17 cellular contexts compared by ENCODE assay signal in the genomic region with DNA sequence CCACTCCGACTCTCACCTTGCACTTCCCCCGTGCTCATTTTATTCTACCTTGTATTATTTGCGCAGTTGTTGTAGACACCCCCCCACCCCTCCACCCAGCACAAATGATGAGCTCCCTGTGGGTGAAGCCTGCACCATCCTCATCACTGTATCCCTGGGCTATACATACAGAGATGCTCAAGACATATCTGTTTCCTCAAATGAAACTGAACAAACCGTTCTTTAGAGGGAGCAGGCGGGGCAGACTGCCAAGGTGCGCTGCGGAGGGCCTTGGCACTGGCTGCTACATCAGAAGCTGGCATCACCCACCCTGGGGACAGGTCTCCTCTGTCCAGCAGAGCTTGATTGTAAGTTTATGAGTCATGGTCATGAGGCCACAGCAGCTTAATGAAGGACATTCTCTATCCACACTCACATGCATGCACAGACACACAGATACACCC. TPM values are rescaled to one million over a fixed set of nuclear protein-coding genes. Genes with fewer than 3 reads are reported as not detected.
DNase-seq lines count a peak whose midpoint lies in the region; ATAC-seq, FAIRE-seq and TF ChIP-seq lines count a peak whose summit lies in the region.
"Had no signal": no experiment of that assay in that cellular context is flagged by ENCODE, and none has a peak within 500 bp of the region (broad histone marks: within the 10 kb centered on the region; RNA-seq: fewer than 3 reads in every experiment).

No MANE protein-coding gene starts in this region.

- no peaks in the 10 kb centered on the region for H3K79me2 ChIP-seq in HepG2 (ENCODE audit: insufficient read depth, low read length)

- FAIRE-seq in HepG2 (lab: Jason Lieb, UNC) (no peak), pancreas (lab: Jason Lieb, UNC) (no peak)
- FAIRE-seq: A549, frontal cortex had no signal

- H2AFZ ChIP-seq in HepG2 (ENCODE audit: low read length): no peak overlapping the region
- H2AFZ ChIP-seq: PC-9 had no signal

- no peak for TF ChIP-seq POLR2A in right lobe of liver (IDR thresholded peaks at IDR 0.05)
- TF ChIP-seq POLR2A in HepG2 (IDR thresholded peaks at IDR 0.05; ENCODE audit: insufficient read depth in 1 of 2, low read depth in 2 of 2, low read length in 2 of 2): no peak

- no peaks in the 10 kb centered on the region for H3K9me3 ChIP-seq in right lobe of liver
- H3K9me3 ChIP-seq in HepG2 (ENCODE audit: low read length): no peaks in the 10 kb centered on the region
- no peaks in the 10 kb centered on the region for H3K9me3 ChIP-seq in pancreas
- H3K9me3 ChIP-seq: A549 had no signal

- CTCF ChIA-PET in HepG2 (lab: Yijun Ruan, JAX; ENCODE audit: low intra/inter-chr PET ratio, low total read pairs): no interaction called here

- no peak overlapping the region for H3K9ac ChIP-seq in HepG2 (ENCODE audit: insufficient read depth, low read depth, low read length)

- ATAC-seq in right lobe of liver (peak in 1 of 4 donors; percentile 17), HepG2 (no peak), pancreas (peak; percentile 39 to 63 (median 48)), HG03108 (IDR thresholded peaks at IDR 0.05; ENCODE audit: unreplicated experiment) (no peak)
- ATAC-seq: A549; activated T-cell treated with anti-CD3 and anti-CD28 coated beads, Interleukin-2, amount 50 U/mL, for 4 hours; HCT116 had no signal

- TF ChIP-seq RAD21 in HepG2 (CRISPR knock-in tag; IDR thresholded peaks at IDR 0.05): no peak

- no peak for TF ChIP-seq EP300 in HepG2 (IDR thresholded peaks at IDR 0.05; ENCODE audit: low read depth in 2 of 2, low read length in 2 of 2)
- no peak for TF ChIP-seq EP300 in HepG2 (CRISPR knock-in tag; IDR thresholded peaks at IDR 0.05; ENCODE audit: borderline replicate concordance)

- BruUV-seq in HepG2 (replicated peaks; lab: Mats Ljungman, UMichigan): no TSS peak

- H3K36me3 ChIP-seq in right lobe of liver (no peaks in the 10 kb centered on the region), HepG2 (replicated peaks in 1 of 2; ENCODE audit: control insufficient read depth in 1 of 2, insufficient read depth in 2 of 2, low read length in 2 of 2) (no peaks in the 10 kb centered on the region), pancreas (no peaks in the 10 kb centered on the region)

- no peak overlapping the region for H3K4me3 ChIP-seq in right lobe of liver
- H3K4me3 ChIP-seq in HepG2 (replicated peaks in 1 of 3; ENCODE audit: insufficient read depth in 1 of 3, low read depth in 2 of 3, low read length in 3 of 3): no peak overlapping the region
- no peak overlapping the region for H3K4me3 ChIP-seq in pancreas
- H3K4me3 ChIP-seq: A549, PC-9, skin epidermis had no signal

- H3K4me1 ChIP-seq in right lobe of liver: peaks cover 0 to 25% (median 7%) of the 10 kb centered on the region in 4 donors
- no peaks in the 10 kb centered on the region for H3K4me1 ChIP-seq in HepG2 (ENCODE audit: insufficient read depth, low read length)
- H3K4me1 ChIP-seq in pancreas: peaks cover 8 to 13% (median 10%) of the 10 kb centered on the region in 3 donors
- H3K4me1 ChIP-seq: A549 had no signal

- H3K27me3 ChIP-seq in right lobe of liver (no peaks in the 10 kb centered on the region), HepG2 (ENCODE audit: control insufficient read depth in 1 of 2, insufficient read depth in 2 of 2, low read length in 2 of 2) (peaks cover 5 to 34% of the 10 kb centered on the region in 2 experiments; a peak in 3 of 5 replicates), pancreas (no peaks in the 10 kb centered on the region)

- DNase-seq in right lobe of liver (peak in 2 of 3 donors; percentile 34 to 50), HepG2 (ENCODE audit: low spot score) (no peak), head of caudate nucleus (peak; percentile 54 to 93 (median 77)), pancreas (peak in 5 of 6 donors; percentile 37 to 81 (median 72)), COR-L47 (lab: John Stamatoyannopoulos, UW) (no peak), NCI-H187 (lab: John Stamatoyannopoulos, UW) (no peak), cortex of kidney (lab: John Stamatoyannopoulos, UW) (no peak)
- DNase-seq: activated CD4-positive, alpha-beta T cell treated with anti-CD3 and anti-CD28 coated beads for 4 hours; activated T-cell treated with anti-CD3 and anti-CD28 coated beads, Interleukin-2, amount 50 U/mL, for 4 hours; effector CD8-positive, alpha-beta T cell had no signal

- WGBS in right lobe of liver (ENCODE audit: insufficient coverage, low coverage, low lambda C conversion rate, missing lambda C conversion rate): 85% methylated on average over 4 of the region's 7 CpGs
- WGBS in HepG2 (ENCODE audit: low lambda C conversion rate): 72% methylated on average over 4 of the region's 7 CpGs
- 61 to 64% methylated on average over 7 of the region's 7 CpGs for WGBS in pancreas, 2 donors

- POLR2A ChIA-PET in HepG2 (lab: Yijun Ruan, JAX): no interaction called here

- intact Hi-C loops in right lobe of liver (cut with DNase I): no loop called here
- intact Hi-C loops in HepG2 (cut with micrococcal nuclease; ENCODE audit: unreplicated experiment): no loop called here
- intact Hi-C loops in head of caudate nucleus (cut with DNase I): no loop called here
- intact Hi-C loops in pancreas (cut with DNase I): no loop called here

- TF ChIP-seq CTCF in right lobe of liver (IDR thresholded peaks at IDR 0.05) (no peak), HepG2 (CRISPR knock-in tag; IDR thresholded peaks at IDR 0.05) (no peak), pancreas (IDR thresholded peaks at IDR 0.05) (no peak)

- in situ Hi-C loops in HepG2 (cut with HindIII; ENCODE audit: extremely low pct_ligation_motif_present, low pct_unique_long_range_greater_than_20kb): no loop called here

- no peak overlapping the region for H3K27ac ChIP-seq in right lobe of liver
- no peak overlapping the region for H3K27ac ChIP-seq in HepG2 (ENCODE audit: extremely low read length, insufficient read depth, low read length)
- peak overlapping the region; percentile 17 to 81 (median 60) for H3K27ac ChIP-seq in pancreas
- H3K27ac ChIP-seq: A549, PC-9, skin epidermis had no signal

- H3K4me2 ChIP-seq in HepG2 (ENCODE audit: low read depth, low read length): no peak overlapping the region
- H3K4me2 ChIP-seq: A549, PC-9 had no signal

- no peaks in the 10 kb centered on the region for H4K20me1 ChIP-seq in HepG2 (ENCODE audit: insufficient read depth, low read length)

TF ChIP-seq in HepG2, 621 proteins besides CTCF, POLR2A, EP300 and RAD21 (continues in another document):
- TF ChIP-seq, protein P1, sequence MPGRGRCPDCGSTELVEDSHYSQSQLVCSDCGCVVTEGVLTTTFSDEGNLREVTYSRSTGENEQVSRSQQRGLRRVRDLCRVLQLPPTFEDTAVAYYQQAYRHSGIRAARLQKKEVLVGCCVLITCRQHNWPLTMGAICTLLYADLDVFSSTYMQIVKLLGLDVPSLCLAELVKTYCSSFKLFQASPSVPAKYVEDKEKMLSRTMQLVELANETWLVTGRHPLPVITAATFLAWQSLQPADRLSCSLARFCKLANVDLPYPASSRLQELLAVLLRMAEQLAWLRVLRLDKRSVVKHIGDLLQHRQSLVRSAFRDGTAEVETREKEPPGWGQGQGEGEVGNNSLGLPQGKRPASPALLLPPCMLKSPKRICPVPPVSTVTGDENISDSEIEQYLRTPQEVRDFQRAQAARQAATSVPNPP (CRISPR knock-in tag; IDR thresholded peaks at IDR 0.05): no peak

RNA-seq across cellular contexts. Expression of a gene that starts 29.0 kb away (rescaled TPM):
- total RNA-seq in right lobe of liver (1 to 10 TPM; 1.9 to 3.7 (median 2.7) TPM), HepG2 (2016; rRNA removed; fragmentation: Illumina TruSeq; extraction: Trizol) (not detected in 2 replicates), pancreas (10 to 100 TPM in 4 of 6 donors, 1 to 10 TPM in 2; 6.0 to 13.4 (median 10.2) TPM)
- total RNA-seq in HepG2 (2016; cell fraction: cytosol; rRNA removed; fragmentation: Illumina TruSeq; extraction: Trizol; ENCODE audit: low read depth): not detected in 2 replicates
- not detected in 2 replicates for total RNA-seq in HepG2 (2016; cell fraction: insoluble cytoplasmic fraction; rRNA removed; fragmentation: Illumina TruSeq; extraction: Trizol)
- total RNA-seq in HepG2 (2016; cell fraction: membrane; rRNA removed; fragmentation: Illumina TruSeq; extraction: Trizol): not detected in 2 replicates
- not detected in 2 replicates for total RNA-seq in HepG2 (2016; cell fraction: nucleus; rRNA removed; fragmentation: Illumina TruSeq; extraction: Trizol)
- polyA plus RNA-seq in HepG2 (2011; rRNA removed) (not detected in 2 replicates), pancreas (1 to 10 TPM; 9.1 TPM)
- polyA plus RNA-seq in HepG2 (2011; cell fraction: cytosol; rRNA removed): not detected in 2 replicates
- 0.12 TPM in 1 of 2 replicates, not detected in the other for polyA plus RNA-seq in HepG2 (2011; cell fraction: nucleus; rRNA removed)
- polyA plus RNA-seq in HepG2 (2012): 0.04 and 0.05 TPM in 2 replicates
- polyA plus RNA-seq in HepG2 (2016; cell fraction: cytosol; fragmentation: Illumina TruSeq; extraction: Trizol; ENCODE audit: low read depth): not detected in 2 replicates
- 0.17 TPM in 1 of 2 replicates, not detected in the other for polyA plus RNA-seq in HepG2 (2016; cell fraction: insoluble cytoplasmic fraction; fragmentation: Illumina TruSeq; extraction: Trizol; ENCODE audit: low read depth)
- polyA plus RNA-seq in HepG2 (2016; cell fraction: membrane; fragmentation: Illumina TruSeq; extraction: Trizol; ENCODE audit: low read depth): not detected in 2 replicates
- not detected in 2 replicates for polyA plus RNA-seq in HepG2 (2016; cell fraction: nucleus; fragmentation: Illumina TruSeq; extraction: Trizol; ENCODE audit: insufficient read depth, low read depth)
- polyA minus RNA-seq in HepG2 (2011; rRNA and poly(A)+ RNA removed; ENCODE audit: low replicate concordance): 0.82 TPM in 1 of 2 replicates, not detected in the other
- polyA minus RNA-seq in HepG2 (2011; cell fraction: cytosol; rRNA and poly(A)+ RNA removed): not detected in 2 replicates
- polyA minus RNA-seq in HepG2 (2011; cell fraction: nucleus; rRNA and poly(A)+ RNA removed): not detected in 2 replicates
- total RNA-seq: T-helper 1 cell treated with Interleukin-12 subunit alpha and Interleukin-12 subunit beta and Interleukin-4 antibody, amounts not matched to agents 30 ng/mL and 1 ng/mL, for 36 hours had no signal

Comparison
In these comparisons a context has a peak if more than half of its experiments do, and no peak if none do; other contexts are left out.
1. DNase-seq: peak in right lobe of liver (2 of 3), head of caudate nucleus (42 of 42) and pancreas (5 of 6); none in HepG2 (single experiment), COR-L47 (single experiment), NCI-H187 (0 of 2) and cortex of kidney (single experiment).
2. ATAC-seq: peak in pancreas (4 of 4); none in HepG2 (single experiment) and HG03108 (single experiment).
3. H3K27ac ChIP-seq: peak in pancreas (4 of 4); none in right lobe of liver (0 of 3) and HepG2 (single experiment).